35 cellular contexts compared by ENCODE assay signal in the genomic region with DNA sequence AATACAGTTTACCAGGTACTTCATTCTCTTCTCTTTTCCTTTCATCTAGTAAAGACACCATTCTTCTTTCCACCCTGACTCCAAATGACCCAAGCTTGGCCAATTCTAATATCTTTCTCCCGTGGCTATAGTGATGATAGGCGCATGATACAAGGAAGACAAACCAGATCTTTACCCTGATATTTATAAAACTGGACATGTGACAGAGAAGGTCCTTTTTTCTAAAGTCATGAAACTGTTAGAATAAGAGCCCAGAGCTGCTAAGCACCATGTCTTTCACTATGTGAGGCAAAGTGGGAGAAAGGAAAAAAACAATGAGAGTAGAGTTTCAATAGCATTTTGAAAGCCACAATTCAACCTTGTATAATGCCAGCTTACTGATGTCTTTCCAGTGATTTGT.
"Had no signal": no experiment of that assay in that cellular context is flagged by ENCODE, and none has a peak within 500 bp of the region (broad histone marks: within the 10 kb centered on the region; RNA-seq: fewer than 3 reads in every experiment).

No MANE protein-coding gene starts in this region.

- H3K27me3 ChIP-seq: MG63 had no signal

- H3K4me2 ChIP-seq: KMS-11 had no signal

- H3K4me3 ChIP-seq: MG63 had no signal

- DNase-seq: Karpas-422, Kasumi-1, KG1, MG63, MM.1S, MV-4-11, NCI-H1048, NCI-H1092, NCI-H1092 treated with DMSO at 0.1 percent for 48 hours, NCI-H1105, NCI-H1105 treated with DMSO at 0.1 percent for 48 hours, NCI-H1417, NCI-H1417 treated with DMSO at 0.1 percent for 48 hours, NCI-H1436, NCI-H1436 treated with DMSO at 0.1 percent for 48 hours, NCI-H146, NCI-H1694, NCI-H1694 treated with DMSO at 0.1 percent for 48 hours, NCI-H187, NCI-H187 treated with DMSO at 0.1 percent for 48 hours, NCI-H1930, NCI-H2029, NCI-H2029 treated with DMSO at 0.1 percent for 48 hours, NCI-H2081, NCI-H2081 treated with DMSO at 0.1 percent for 48 hours, NCI-H2107, NCI-H2171, NCI-H2171 treated with DMSO at 0.1 percent for 48 hours, NCI-H2227 treated with DMSO at 0.1 percent for 48 hours, NCI-H226, NCI-H345, NCI-H446, NCI-H446 treated with DMSO at 0.1 percent for 48 hours, NCI-H510A had no signal

- H3K27ac ChIP-seq: KMS-11 had no signal

- H3K9ac ChIP-seq: KMS-11 had no signal

- H3K36me3 ChIP-seq: MG63 had no signal
